Comparison of ENCODE assay signal across 18 cellular contexts in genomic region chr3:121063628-121064027, GRCh38.
"Had no signal": no experiment of that assay in that cellular context is flagged by ENCODE, and none has a peak within 500 bp of the region (broad histone marks: within the 10 kb centered on the region; RNA-seq: fewer than 3 reads in every experiment).

No MANE protein-coding gene starts in this region.

- H3K4me1 Mint-ChIP-seq: activated naive CD8-positive, alpha-beta T cell treated with anti-CD3 and anti-CD28 coated beads, Interleukin-2, amount 50 U/mL, for 24 hours had no signal

- ATAC-seq: activated naive CD8-positive, alpha-beta T cell treated with anti-CD3 and anti-CD28 coated beads, Interleukin-2, amount 50 U/mL, for 24 hours; foreskin keratinocyte; left cardiac atrium; psoas muscle; sciatic nerve had no signal

- H3K27me3 ChIP-seq: foreskin keratinocyte, neural progenitor cell, suprapubic skin, upper lobe of left lung had no signal

- H3K9me3 ChIP-seq: psoas muscle, suprapubic skin, upper lobe of left lung had no signal

- H3K4me3 Mint-ChIP-seq: activated naive CD8-positive, alpha-beta T cell treated with anti-CD3 and anti-CD28 coated beads, Interleukin-2, amount 50 U/mL, for 24 hours; activated T-helper 1 cell treated with anti-CD3 and anti-CD28 coated beads, Interleukin-12 subunit alpha, Interleukin-12 subunit beta, Interleukin-2, Interleukin-4 antibody, amounts not matched to agents 30 ng/mL and 10 ng/mL and 1 ng/mL, durations not matched to agents 14 hours and 24 hours and 36 hours; neural progenitor cell; stimulated activated naive CD8-positive, alpha-beta T cell treated with anti-CD3 and anti-CD28 coated beads, Interleukin-15, Interleukin-2, amounts not matched to agents 100 ng/mL and 50 ng/mL, for 24 hours had no signal

- H3K4me1 ChIP-seq: foreskin keratinocyte, psoas muscle, suprapubic skin, upper lobe of left lung had no signal

- H3K27ac ChIP-seq: foreskin keratinocyte, neural progenitor cell, psoas muscle, suprapubic skin, upper lobe of left lung had no signal

- H2AFZ ChIP-seq: neural progenitor cell had no signal

- H3K36me3 ChIP-seq: neural progenitor cell, suprapubic skin, upper lobe of left lung had no signal

- DNase-seq: activated CD4-positive, alpha-beta T cell treated with anti-CD3 and anti-CD28 coated beads, Interleukin-2, amount 50 U/mL, for 1 hour; activated CD4-positive, CD25-positive, alpha-beta regulatory T cell; activated CD8-positive, alpha-beta memory T cell treated with anti-CD3 and anti-CD28 coated beads for 24 hours; activated naive CD4-positive, alpha-beta T cell treated with Interleukin-2 at 50 U/mL for 16 hours; activated naive CD8-positive, alpha-beta T cell treated with anti-CD3 and anti-CD28 coated beads, Interleukin-2, amount 50 U/mL, for 24 hours; effector memory CD4-positive, alpha-beta T cell; foreskin keratinocyte; glutamatergic neuron; left cardiac atrium; psoas muscle; T-helper 2 cell; upper lobe of left lung had no signal

- H3K4me2 ChIP-seq: neural progenitor cell had no signal

- H3K4me3 ChIP-seq: lung, neural progenitor cell, psoas muscle, suprapubic skin, upper lobe of left lung had no signal

- H3K9ac ChIP-seq: neural progenitor cell had no signal

- H3K27me3 Mint-ChIP-seq: activated naive CD8-positive, alpha-beta T cell treated with anti-CD3 and anti-CD28 coated beads, Interleukin-2, amount 50 U/mL, for 24 hours; stimulated activated naive CD8-positive, alpha-beta T cell treated with anti-CD3 and anti-CD28 coated beads, Interleukin-15, Interleukin-2, amounts not matched to agents 100 ng/mL and 50 ng/mL, for 24 hours had no signal

- H3K27ac Mint-ChIP-seq: activated naive CD8-positive, alpha-beta T cell treated with anti-CD3 and anti-CD28 coated beads, Interleukin-2, amount 50 U/mL, for 24 hours; activated T-helper 1 cell treated with anti-CD3 and anti-CD28 coated beads, Interleukin-12 subunit alpha, Interleukin-12 subunit beta, Interleukin-2, Interleukin-4 antibody, amounts not matched to agents 30 ng/mL and 10 ng/mL and 1 ng/mL, durations not matched to agents 14 hours and 24 hours and 36 hours; neural progenitor cell; stimulated activated naive CD8-positive, alpha-beta T cell treated with anti-CD3 and anti-CD28 coated beads, Interleukin-15, Interleukin-2, amounts not matched to agents 100 ng/mL and 50 ng/mL, for 24 hours had no signal
